In the genomic region with DNA sequence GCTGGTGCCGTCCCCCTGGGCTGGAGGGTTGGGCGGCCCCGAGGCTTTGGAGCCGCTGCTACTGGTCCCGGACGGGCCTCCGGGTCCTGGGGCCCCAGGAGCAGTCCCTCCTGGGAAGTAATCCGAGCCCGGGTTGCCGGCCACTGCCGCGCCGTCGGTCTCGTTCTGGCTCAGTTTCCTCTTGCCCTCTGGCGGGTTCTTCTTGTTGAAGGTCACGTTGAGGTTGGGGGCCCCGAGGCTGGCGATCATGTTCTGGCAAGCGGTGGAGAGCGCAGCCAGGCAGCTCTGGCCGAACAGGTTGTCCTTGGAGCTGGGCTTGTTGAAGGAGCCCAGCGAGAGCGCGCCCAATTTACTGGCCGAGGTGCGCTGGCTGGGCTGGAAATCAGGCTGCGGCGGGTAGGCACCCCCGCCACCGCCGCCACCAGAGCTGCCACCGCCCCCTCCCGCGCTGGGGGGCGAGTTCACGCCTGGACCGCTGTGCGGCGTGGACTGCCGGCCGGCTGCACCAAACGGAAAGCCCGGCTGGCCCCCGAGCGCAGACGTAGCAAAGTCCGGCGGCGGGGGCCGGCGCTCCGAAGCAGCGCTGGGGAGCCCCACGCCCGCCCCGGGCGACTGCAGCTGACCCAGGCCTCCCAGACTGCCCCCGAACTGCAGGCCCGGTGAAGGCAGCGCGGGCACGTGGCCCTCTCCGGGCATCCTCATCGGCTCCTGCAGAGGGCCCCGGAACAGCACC, we compare ENCODE assay signal across 1 cellular context.
TF ChIP-seq lines count a peak whose summit lies in the region.

No MANE protein-coding gene starts in this region.

TF ChIP-seq in H1, 55 proteins besides CTCF, POLR2A, EP300 and RAD21:
- TF ChIP-seq RBBP5 (IDR thresholded peaks at IDR 0.05; ENCODE audit: borderline replicate concordance, low read depth, low read length) (0 out of 2 replicates have a peak, but pooled peaks have one; percentile 20), SUZ12 (IDR thresholded peaks at IDR 0.05; ENCODE audit: low read length) (peak; percentile 52), EZH2 (IDR thresholded peaks at IDR 0.05; ENCODE audit: low read depth, low read length, severe bottlenecking) (peak; percentile 16), SAP30 (IDR thresholded peaks at IDR 0.05; ENCODE audit: insufficient read depth, insufficient replicate concordance, low read length) (no peak)
TF ChIP-seq in H1: peak in this region for 3.
